ENCODE assay signal across 8 cellular contexts in the genomic region with DNA sequence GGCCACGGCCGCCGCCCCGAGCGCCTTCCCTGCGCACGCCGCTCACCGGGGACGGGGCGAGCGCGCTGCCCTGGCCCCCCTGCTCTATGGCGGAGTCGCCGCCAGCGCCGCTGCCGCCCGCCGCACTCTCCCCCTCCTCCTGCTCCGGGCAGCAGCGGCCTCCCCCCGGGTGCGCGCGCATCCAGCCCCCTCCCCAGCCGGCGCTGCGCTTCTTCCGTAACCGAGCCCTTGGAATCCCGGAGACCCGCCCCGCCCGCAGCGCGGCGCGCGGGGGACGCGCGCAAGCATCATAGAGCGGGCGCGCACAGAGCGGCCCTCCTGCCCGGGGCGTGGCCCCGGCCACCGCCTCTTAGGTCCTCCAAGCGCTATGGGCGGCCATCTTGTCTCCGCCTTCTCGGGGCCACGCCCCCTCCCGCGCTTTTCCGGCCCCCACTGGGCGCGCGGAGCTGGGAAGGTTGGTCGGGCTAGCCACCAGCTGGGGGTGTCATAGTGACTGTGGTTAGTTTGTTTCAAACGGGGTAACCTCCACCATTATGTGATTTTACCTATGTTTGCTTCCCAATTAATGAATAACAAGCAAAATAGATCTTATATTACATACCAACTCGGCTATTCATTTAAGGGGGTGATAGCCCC. TPM values are rescaled to one million over a fixed set of nuclear protein-coding genes. Genes with fewer than 3 reads are reported as not detected.
DNase-seq lines count a peak whose midpoint lies in the region; ATAC-seq and TF ChIP-seq lines count a peak whose summit lies in the region.

A gene with protein sequence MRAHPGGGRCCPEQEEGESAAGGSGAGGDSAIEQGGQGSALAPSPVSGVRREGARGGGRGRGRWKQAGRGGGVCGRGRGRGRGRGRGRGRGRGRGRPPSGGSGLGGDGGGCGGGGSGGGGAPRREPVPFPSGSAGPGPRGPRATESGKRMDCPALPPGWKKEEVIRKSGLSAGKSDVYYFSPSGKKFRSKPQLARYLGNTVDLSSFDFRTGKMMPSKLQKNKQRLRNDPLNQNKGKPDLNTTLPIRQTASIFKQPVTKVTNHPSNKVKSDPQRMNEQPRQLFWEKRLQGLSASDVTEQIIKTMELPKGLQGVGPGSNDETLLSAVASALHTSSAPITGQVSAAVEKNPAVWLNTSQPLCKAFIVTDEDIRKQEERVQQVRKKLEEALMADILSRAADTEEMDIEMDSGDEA (minus strand): TSS at position 291 of the 636 bp plus-strand sequence. CDS start 110 bp downstream, at position 181.

- H3K27ac Mint-ChIP-seq in WTC11 = peak within 1 kb of the TSS; percentile 91

- DNase-seq in AG08395 (ENCODE audit: low spot score) (peak; percentile 91), NCI-H2227 treated with DMSO at 0.1 percent for 48 hours (lab: John Stamatoyannopoulos, UW) (peak; percentile 93), WTC11 (ENCODE audit: low spot score) (peak; percentile 95), cardiac fibroblast (ENCODE audit: low read depth in 2 of 2) (peak; percentile 96 to 97), iPS-NIHi7 (ENCODE audit: extremely low spot score) (peak; percentile 91), smooth muscle cell of the brain vasculature (ENCODE audit: low read depth, low spot score) (peak; percentile 91)

- H3K9me3 Mint-ChIP-seq in WTC11 = no peaks in the 10 kb centered on the region

- H3K27me3 Mint-ChIP-seq in WTC11 (ENCODE audit: low read depth) = no peaks in the 10 kb centered on the region

- ATAC-seq in GM18907 (IDR thresholded peaks at IDR 0.05; ENCODE audit: unreplicated experiment) (peak; percentile 92), HG03159 (IDR thresholded peaks at IDR 0.05; ENCODE audit: unreplicated experiment) (peak; percentile 89), WTC11 (peak; percentile 97)

- POLR2A ChIA-PET in WTC11 (lab: Charles Lee) = interaction anchor here (0.6 to 1.7 kb wide), 4 partner anchors 13 to 73 kb away, joined by 3 to 11 read pairs (median 4); partner anchors contain the start of gene POLI

- H3K4me3 Mint-ChIP-seq in WTC11 = peak within 1 kb of the TSS; percentile 90

- peaks cover 6% of the 10 kb centered on the region for H3K36me3 Mint-ChIP-seq in WTC11

- H3K4me3 ChIP-seq in cardiac fibroblast (replicated peaks in 1 of 2; ENCODE audit: low read depth in 2 of 2, low read length in 2 of 2) = peak within 1 kb of the TSS; percentile 69 to 82

- CTCF ChIA-PET in WTC11 (lab: Charles Lee) = interaction anchor here (0.6 to 2.7 kb wide), 9 partner anchors 14 to 133 kb away, joined by 3 to 21 read pairs (median 3); partner anchors contain the start of genes C18orf54, POLI and STARD6

- TF ChIP-seq CTCF in WTC11 (IDR thresholded peaks at IDR 0.05) (no peak), cardiac fibroblast (IDR thresholded peaks at IDR 0.05; ENCODE audit: low read depth, low read length) (no peak)

- peaks cover 52% of the 10 kb centered on the region for H3K4me1 Mint-ChIP-seq in WTC11

TF ChIP-seq in WTC11, 78 proteins besides CTCF, POLR2A, EP300 and RAD21 (continues in another document):
- TF ChIP-seq NFYB (CRISPR knock-in tag; conservative IDR thresholded peaks at IDR 0.05; ENCODE audit: low read depth) (no peak), CREM (CRISPR knock-in tag; IDR thresholded peaks at IDR 0.05) (peak; percentile 48; the same call in 1 of the 2 replicates), ZNF396 (CRISPR knock-in tag; IDR thresholded peaks at IDR 0.05; ENCODE audit: borderline replicate concordance) (no peak), E2F1 (CRISPR knock-in tag; IDR thresholded peaks at IDR 0.05) (0 out of 2 replicates have a peak, but pooled peaks have one; percentile 19), SMAD3 (CRISPR knock-in tag; IDR thresholded peaks at IDR 0.05; ENCODE audit: borderline replicate concordance) (no peak), SP1 (CRISPR knock-in tag; conservative IDR thresholded peaks at IDR 0.05) (peak; percentile 92), ZNF532 (CRISPR knock-in tag; IDR thresholded peaks at IDR 0.05; ENCODE audit: borderline replicate concordance) (0 out of 2 replicates have a peak, but pooled peaks have one; percentile 28), AFF4 (CRISPR knock-in tag; IDR thresholded peaks at IDR 0.05; ENCODE audit: borderline replicate concordance) (peak; percentile 91; the same call in 1 of the 2 replicates), ZBTB21 (CRISPR knock-in tag; IDR thresholded peaks at IDR 0.05; ENCODE audit: borderline replicate concordance) (no peak)
- TF ChIP-seq, protein P1, sequence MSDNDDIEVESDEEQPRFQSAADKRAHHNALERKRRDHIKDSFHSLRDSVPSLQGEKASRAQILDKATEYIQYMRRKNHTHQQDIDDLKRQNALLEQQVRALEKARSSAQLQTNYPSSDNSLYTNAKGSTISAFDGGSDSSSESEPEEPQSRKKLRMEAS (CRISPR knock-in tag; IDR thresholded peaks at IDR 0.05) = peak; percentile 66; the same call in 1 of the 2 replicates
- TF ChIP-seq, protein P2, sequence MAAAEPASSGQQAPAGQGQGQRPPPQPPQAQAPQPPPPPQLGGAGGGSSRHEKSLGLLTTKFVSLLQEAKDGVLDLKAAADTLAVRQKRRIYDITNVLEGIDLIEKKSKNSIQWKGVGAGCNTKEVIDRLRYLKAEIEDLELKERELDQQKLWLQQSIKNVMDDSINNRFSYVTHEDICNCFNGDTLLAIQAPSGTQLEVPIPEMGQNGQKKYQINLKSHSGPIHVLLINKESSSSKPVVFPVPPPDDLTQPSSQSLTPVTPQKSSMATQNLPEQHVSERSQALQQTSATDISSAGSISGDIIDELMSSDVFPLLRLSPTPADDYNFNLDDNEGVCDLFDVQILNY (CRISPR knock-in tag; IDR thresholded peaks at IDR 0.05) = peak; percentile 87

RNA-seq across cellular contexts. Expression of the gene that starts here (rescaled TPM):
- total RNA-seq in WTC11 (2021) = 32.8 to 42.7 TPM (median 37.4 TPM) in 3 replicates

Comparison
In these comparisons a context has a peak if more than half of its experiments do, and no peak if none do; other contexts are left out.
1. Peak in every context shown above with its lines: DNase-seq, ATAC-seq and H3K4me3 ChIP-seq.